ENCODE assay signal across 8 cellular contexts in genomic region chr13:24053505-24054251, GRCh38.
A peak's percentile ranks its signal among the peaks of the same experiment; 100 is the strongest.
DNase-seq lines count a peak whose midpoint lies in the region; ATAC-seq and TF ChIP-seq lines count a peak whose summit lies in the region.

No MANE protein-coding gene starts in this region.

- H3K27ac ChIP-seq in WERI-Rb-1 = no peak overlapping the region
- H3K27ac ChIP-seq in left lung = peak overlapping the region; percentile 37 to 48

- peak; percentile 57 for DNase-seq in NK-92 treated with Interleukin-12 subunit alpha and Interleukin-12 subunit beta, amount 100 ng/mL, for 24 hours (lab: John Stamatoyannopoulos, UW)
- no peak for DNase-seq in NK-92 (lab: John Stamatoyannopoulos, UW; ENCODE audit: unreplicated experiment)
- DNase-seq in NCI-H2081 (lab: John Stamatoyannopoulos, UW) = peak; percentile 67 to 69
- DNase-seq in WERI-Rb-1 = peak; percentile 84
- peak; percentile 53 for DNase-seq in central memory CD4-positive, alpha-beta T cell
- DNase-seq in left lung = no peak
- DNase-seq in stimulated activated CD4-positive, alpha-beta T cell treated with anti-CD3 and anti-CD28 coated beads, TNF-alpha, amount 100 ng/mL, for 4 hours (ENCODE audit: low read depth in 3 of 3) = peak; percentile 13 to 28 (median 20)

- H3K9me3 ChIP-seq in WERI-Rb-1 (ENCODE audit: severe bottlenecking) (no peaks in the 10 kb centered on the region), left lung (no peaks in the 10 kb centered on the region)

- H3K4me3 ChIP-seq in WERI-Rb-1 (ENCODE audit: low read depth, low read length) (no peak overlapping the region), left lung (no peak overlapping the region)

- H3K36me3 ChIP-seq in WERI-Rb-1 (no peaks in the 10 kb centered on the region), left lung (no peaks in the 10 kb centered on the region)

- H3K4me1 ChIP-seq in left lung = peaks cover 14 to 30% of the 10 kb centered on the region in 2 donors

- H3K27me3 ChIP-seq in WERI-Rb-1 (ENCODE audit: insufficient read depth, low read depth, severe bottlenecking) (no peaks in the 10 kb centered on the region), left lung (no peaks in the 10 kb centered on the region)

- TF ChIP-seq CTCF in WERI-Rb-1 (IDR thresholded peaks at IDR 0.05; ENCODE audit: low read depth, low read length) (peak; percentile 91), left lung (IDR thresholded peaks at IDR 0.05) (peak; percentile 56 to 80)

- ATAC-seq in HG02798 (IDR thresholded peaks at IDR 0.05; ENCODE audit: poor library complexity, unreplicated experiment) = peak; percentile 77
- peak; percentile 94 for ATAC-seq in left lung

- intact Hi-C loops in left lung (cut with DNase I) = loop anchor here in 1 of 2 donors (10.0 kb wide), 1 partner anchor 161 kb away; no protein-coding TSS in a partner anchor

Comparison
In these comparisons a context has a peak if more than half of its experiments do, and no peak if none do; other contexts are left out.
1. DNase-seq: peak in NK-92 treated with Interleukin-12 subunit alpha and Interleukin-12 subunit beta, amount 100 ng/mL, for 24 hours (single experiment), NCI-H2081 (2 of 2), WERI-Rb-1 (single experiment), central memory CD4-positive, alpha-beta T cell (single experiment) and stimulated activated CD4-positive, alpha-beta T cell treated with anti-CD3 and anti-CD28 coated beads, TNF-alpha, amount 100 ng/mL, for 4 hours (3 of 3); none in NK-92 (single experiment) and left lung (0 of 2).